In the genomic region with DNA sequence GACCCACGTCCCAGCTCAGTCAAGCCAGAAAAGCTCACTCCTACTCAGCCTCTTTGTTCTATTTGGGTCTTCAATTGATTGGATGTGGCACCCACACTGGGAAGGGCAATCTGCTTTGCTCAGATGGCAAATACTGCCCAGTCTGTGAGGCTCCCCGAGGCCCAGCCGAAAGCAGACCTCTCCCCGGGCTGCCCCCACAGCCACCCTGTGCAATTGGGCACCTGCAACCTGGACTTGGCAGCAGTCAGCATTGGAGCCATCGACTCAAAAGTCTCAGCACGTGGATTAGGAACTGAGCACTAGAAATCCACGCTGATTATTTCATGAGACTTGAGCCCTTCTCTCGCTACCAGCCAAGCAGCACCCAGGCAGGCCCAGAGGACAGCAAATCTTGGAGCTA, we compare ENCODE assay signal across 20 cellular contexts. TPM values are rescaled to one million over a fixed set of nuclear protein-coding genes. Genes with fewer than 3 reads are reported as not detected.
A peak's percentile ranks its signal among the peaks of the same experiment; 100 is the strongest.
DNase-seq lines count a peak whose midpoint lies in the region; ATAC-seq and TF ChIP-seq lines count a peak whose summit lies in the region.
"Had no signal": no experiment of that assay in that cellular context is flagged by ENCODE, and none has a peak within 500 bp of the region (broad histone marks: within the 10 kb centered on the region; RNA-seq: fewer than 3 reads in every experiment).

No MANE protein-coding gene starts in this region.

- TF ChIP-seq CTCF in endodermal cell (conservative IDR thresholded peaks at IDR 0.05) (no peak), mesothelial cell of epicardium (IDR thresholded peaks at IDR 0.05; ENCODE audit: unreplicated experiment) (no peak)

- peaks cover 75 to 92% (median 83%) of the 10 kb centered on the region in 10 experiments for H3K4me1 ChIP-seq in BLaER1 treated with 17β-estradiol and CSF1 and Interleukin-3, amounts not matched to agents 10 nM and 100 nM
- H3K4me1 ChIP-seq in HUES48 (ENCODE audit: control insufficient read depth, insufficient read depth, low read length) (peaks cover 3% of the 10 kb centered on the region; the same call in 1 of the 2 replicates), endodermal cell (ENCODE audit: control insufficient read depth, insufficient read depth, low read length) (no peaks in the 10 kb centered on the region)
- H3K4me1 ChIP-seq: BE2C, HAP-1 had no signal

- H3K4me2 ChIP-seq in BLaER1 treated with 17β-estradiol and CSF1 and Interleukin-3, amounts not matched to agents 10 nM and 100 nM = peak overlapping the region; percentile 43 to 74 (median 68)

- H3K4me1 Mint-ChIP-seq in endodermal cell (peaks cover 17% of the 10 kb centered on the region), mesothelial cell of epicardium (no peaks in the 10 kb centered on the region)
- H3K4me1 Mint-ChIP-seq: CD4-positive, alpha-beta memory T cell had no signal

- H3K27ac ChIP-seq in BLaER1 treated with 17β-estradiol and CSF1 and Interleukin-3, amounts not matched to agents 10 nM and 100 nM = peak overlapping the region in 7 of 11 experiments; percentile 14 to 62 (median 59); a peak in 10 of 22 replicates
- H3K27ac ChIP-seq in HUES48 (ENCODE audit: low read depth, low read length) (peak overlapping the region; percentile 16), endodermal cell (ENCODE audit: low read depth, low read length) (no peak overlapping the region)
- H3K27ac ChIP-seq: HL-60 had no signal

- H3K4me3 Mint-ChIP-seq in endodermal cell (no peak overlapping the region), mesothelial cell of epicardium (no peak overlapping the region)
- H3K4me3 Mint-ChIP-seq: CD14-positive monocyte; CD4-positive, alpha-beta memory T cell had no signal

- H3K9me3 Mint-ChIP-seq in endodermal cell (peaks cover 28% of the 10 kb centered on the region), mesothelial cell of epicardium (peaks cover 16% of the 10 kb centered on the region)

- peaks cover 10 to 24% (median 20%) of the 10 kb centered on the region in 11 experiments; a peak in 21 of 22 replicates for H3K9me3 ChIP-seq in BLaER1 treated with 17β-estradiol and CSF1 and Interleukin-3, amounts not matched to agents 10 nM and 100 nM (replicated peaks in 1 of 11)
- no peaks in the 10 kb centered on the region; the same call in 1 of the 2 replicates for H3K9me3 ChIP-seq in HUES48 (ENCODE audit: control insufficient read depth, insufficient read depth, low read length)
- peaks cover 23% of the 10 kb centered on the region for H3K9me3 ChIP-seq in endodermal cell (ENCODE audit: control insufficient read depth, low read length)
- H3K9me3 ChIP-seq: BE2C, HAP-1 had no signal

- H3K27me3 Mint-ChIP-seq in endodermal cell (ENCODE audit: insufficient read depth) (peaks cover under 1% of the 10 kb centered on the region), mesothelial cell of epicardium (ENCODE audit: low read depth) (peaks cover 11% of the 10 kb centered on the region)

- no peaks in the 10 kb centered on the region for H3K27me3 ChIP-seq in BLaER1 treated with 17β-estradiol and CSF1 and Interleukin-3, amounts not matched to agents 10 nM and 100 nM
- peaks cover 1% of the 10 kb centered on the region; the same call in 1 of the 2 replicates for H3K27me3 ChIP-seq in HUES48 (ENCODE audit: control insufficient read depth, insufficient read depth, low read length)
- H3K27me3 ChIP-seq in endodermal cell (ENCODE audit: control insufficient read depth, insufficient read depth, low read length, poor library complexity, severe bottlenecking) = no peaks in the 10 kb centered on the region
- H3K27me3 ChIP-seq: BE2C had no signal

- DNase-seq in endodermal cell (no peak), retina (peak; percentile 62), mesothelial cell of epicardium (ENCODE audit: low spot score in 2 of 2, unreplicated experiment in 2 of 2) (no peak)
- DNase-seq in activated CD8-positive, alpha-beta memory T cell treated with anti-CD3 and anti-CD28 coated beads for 24 hours = no peak
- DNase-seq: ACHN; BE2C; CD4-positive, alpha-beta memory T cell; DMS53; DND-41; EL; KG1 had no signal

- peaks cover 0 to 2% (median 0%) of the 10 kb centered on the region in 11 experiments; a peak in 2 of 22 replicates for H3K36me3 ChIP-seq in BLaER1 treated with 17β-estradiol and CSF1 and Interleukin-3, amounts not matched to agents 10 nM and 100 nM
- H3K36me3 ChIP-seq in HUES48 (ENCODE audit: control insufficient read depth, insufficient read depth, low read length) (no peaks in the 10 kb centered on the region), endodermal cell (ENCODE audit: control insufficient read depth, insufficient read depth, low read length) (no peaks in the 10 kb centered on the region)
- H3K36me3 ChIP-seq: BE2C, HAP-1 had no signal

- H3K36me3 Mint-ChIP-seq in endodermal cell (ENCODE audit: low read depth) (peaks cover 10% of the 10 kb centered on the region), mesothelial cell of epicardium (peaks cover 5% of the 10 kb centered on the region)
- H3K36me3 Mint-ChIP-seq: CD14-positive monocyte; CD4-positive, alpha-beta memory T cell had no signal

- peak overlapping the region; percentile 66 for H3K27ac Mint-ChIP-seq in endodermal cell
- H3K27ac Mint-ChIP-seq in mesothelial cell of epicardium = no peak overlapping the region

- no peaks in the 10 kb centered on the region for H4K20me1 ChIP-seq in BLaER1 treated with 17β-estradiol and CSF1 and Interleukin-3, amounts not matched to agents 10 nM and 100 nM

- peak overlapping the region in 6 of 11 experiments; percentile 3 to 31 (median 7); a peak in 3 of 22 replicates for H3K9ac ChIP-seq in BLaER1 treated with 17β-estradiol and CSF1 and Interleukin-3, amounts not matched to agents 10 nM and 100 nM
- no peak overlapping the region for H3K9ac ChIP-seq in HUES48 (ENCODE audit: low read depth, low read length)
- H3K9ac ChIP-seq in endodermal cell (ENCODE audit: extremely low read depth, low read length, poor library complexity, severe bottlenecking) = no peak overlapping the region

- 83 to 89% methylated on average over 8 of the region's 8 CpGs for WGBS in endodermal cell (ENCODE audit: insufficient coverage in 1 of 2, insufficient read length in 1 of 2), 2 experiments

- H3K4me3 ChIP-seq in BLaER1 treated with 17β-estradiol and CSF1 and Interleukin-3, amounts not matched to agents 10 nM and 100 nM = no peak overlapping the region
- no peak overlapping the region for H3K4me3 ChIP-seq in HUES48 (ENCODE audit: low read depth, low read length)
- H3K4me3 ChIP-seq in endodermal cell (ENCODE audit: low read length) = no peak overlapping the region
- H3K4me3 ChIP-seq: GM12878, HAP-1 had no signal

- ATAC-seq in GM21723 (IDR thresholded peaks at IDR 0.05; ENCODE audit: unreplicated experiment) (no peak), HG03159 (IDR thresholded peaks at IDR 0.05; ENCODE audit: unreplicated experiment) (no peak)
- ATAC-seq: GM12878 had no signal

RNA-seq across cellular contexts. Expression of gene TMEM179, which starts 39.7 kb away (rescaled TPM):
- total RNA-seq in endodermal cell (10 to 100 TPM in 1 of 2 donors, 1 to 10 TPM in 1; 8.2 to 15.7 TPM), mesothelial cell of epicardium (5.9 to 7.3 TPM (median 6.0 TPM) in 3 replicates)
- polyA plus RNA-seq in endodermal cell (2013, experiment 1 of 2) = 4.0 TPM
- 4.0 TPM for polyA plus RNA-seq in endodermal cell (2013, experiment 2 of 2)
- total RNA-seq: CD4-positive, alpha-beta memory T cell; G401; GM12878 had no signal
- polyA plus RNA-seq: CD14-positive monocyte; CD4-positive, alpha-beta memory T cell; GM12878 had no signal

RNA-seq across cellular contexts. Expression of gene INF2, which starts 45.2 kb away (rescaled TPM):
- total RNA-seq in endodermal cell (100 to 1,000 TPM in 1 of 2 donors, 10 to 100 TPM in 1; 99.7 to 114 TPM), mesothelial cell of epicardium (90.2 to 92.8 TPM (median 92.5 TPM) in 3 replicates)
- polyA plus RNA-seq in endodermal cell (2013, experiment 1 of 2) = 35.2 TPM
- polyA plus RNA-seq in endodermal cell (2013, experiment 2 of 2) = 35.8 TPM

Comparison
In these comparisons a context has a peak if more than half of its experiments do, and no peak if none do; other contexts are left out.
1. H3K9ac ChIP-seq: peak in BLaER1 treated with 17β-estradiol and CSF1 and Interleukin-3, amounts not matched to agents 10 nM and 100 nM (6 of 11); none in HUES48 (single experiment) and endodermal cell (single experiment).